ENCODE assay signal across 16 cellular contexts in genomic region chr20:39775110-39775509, GRCh38.
DNase-seq lines count a peak whose midpoint lies in the region; ATAC-seq and TF ChIP-seq lines count a peak whose summit lies in the region.
"Had no signal": no experiment of that assay in that cellular context is flagged by ENCODE, and none has a peak within 500 bp of the region (broad histone marks: within the 10 kb centered on the region; RNA-seq: fewer than 3 reads in every experiment).

No MANE protein-coding gene starts in this region.

- peak overlapping the region in 2 of 3 experiments; percentile 34 to 69 for H3K27ac Mint-ChIP-seq in nephron
- H3K27ac Mint-ChIP-seq in activated CD8-positive, alpha-beta memory T cell treated with anti-CD3 and anti-CD28 coated beads, Interleukin-2, amount 10 ng/mL, durations not matched to agents 7 days and 5 days, result no peak overlapping the region
- H3K27ac Mint-ChIP-seq: CD4-positive, CD25-positive, alpha-beta regulatory T cell; progenitor cell of endocrine pancreas had no signal

- H3K4me3 Mint-ChIP-seq in nephron, result no peak overlapping the region
- H3K4me3 Mint-ChIP-seq in activated CD8-positive, alpha-beta memory T cell treated with anti-CD3 and anti-CD28 coated beads, Interleukin-2, amount 10 ng/mL, durations not matched to agents 7 days and 5 days, result no peak overlapping the region
- H3K4me3 Mint-ChIP-seq: CD4-positive, CD25-positive, alpha-beta regulatory T cell had no signal

- peaks cover 29% of the 10 kb centered on the region for H3K4me1 Mint-ChIP-seq in nephron
- no peaks in the 10 kb centered on the region for H3K4me1 Mint-ChIP-seq in activated CD8-positive, alpha-beta memory T cell treated with anti-CD3 and anti-CD28 coated beads, Interleukin-2, amount 10 ng/mL, durations not matched to agents 7 days and 5 days
- H3K4me1 Mint-ChIP-seq: CD4-positive, CD25-positive, alpha-beta regulatory T cell had no signal

- peaks cover 16% of the 10 kb centered on the region for H3K9me3 Mint-ChIP-seq in nephron
- H3K9me3 Mint-ChIP-seq in activated CD8-positive, alpha-beta memory T cell treated with anti-CD3 and anti-CD28 coated beads, Interleukin-2, amount 10 ng/mL, durations not matched to agents 7 days and 5 days (ENCODE audit: low read depth), result no peaks in the 10 kb centered on the region

- DNase-seq in AG09319 (ENCODE audit: extremely low read depth, low read depth), result peak; percentile 74
- DNase-seq in NCI-H2196 (lab: John Stamatoyannopoulos, UW; ENCODE audit: unreplicated experiment), result peak; percentile 54
- DNase-seq in activated CD8-positive, alpha-beta memory T cell treated with anti-CD3 and anti-CD28 coated beads, Interleukin-2, amount 10 ng/mL, durations not matched to agents 7 days and 5 days, result no peak
- no peak for DNase-seq in activated T-cell treated with anti-CD3 and anti-CD28 coated beads, Interleukin-2, amount 50 U/mL, for 48 hours
- DNase-seq: activated naive CD4-positive, alpha-beta T cell; CD4-positive, CD25-positive, alpha-beta regulatory T cell; NCI-H2171; trophoblast cell had no signal

- TF ChIP-seq CTCF in AG09319 (IDR thresholded peaks at IDR 0.05; ENCODE audit: low read depth, low read length) (no peak), nephron (IDR thresholded peaks at IDR 0.05; ENCODE audit: unreplicated experiment in 3 of 3) (no peak)

- CTCF ChIA-PET in activated CD8-positive, alpha-beta memory T cell treated with anti-CD3 and anti-CD28 coated beads, Interleukin-2, amount 10 ng/mL, durations not matched to agents 7 days and 5 days (lab: Charles Lee), result no interaction called here

- no peaks in the 10 kb centered on the region for H3K27me3 Mint-ChIP-seq in nephron (ENCODE audit: low read depth)
- H3K27me3 Mint-ChIP-seq in activated CD8-positive, alpha-beta memory T cell treated with anti-CD3 and anti-CD28 coated beads, Interleukin-2, amount 10 ng/mL, durations not matched to agents 7 days and 5 days, result no peaks in the 10 kb centered on the region
- H3K27me3 Mint-ChIP-seq: CD4-positive, CD25-positive, alpha-beta regulatory T cell; progenitor cell of endocrine pancreas had no signal

- H3K36me3 Mint-ChIP-seq in nephron (ENCODE audit: low read depth), result no peaks in the 10 kb centered on the region
- H3K36me3 Mint-ChIP-seq in activated CD8-positive, alpha-beta memory T cell treated with anti-CD3 and anti-CD28 coated beads, Interleukin-2, amount 10 ng/mL, durations not matched to agents 7 days and 5 days, result no peaks in the 10 kb centered on the region
- H3K36me3 Mint-ChIP-seq: CD4-positive, CD25-positive, alpha-beta regulatory T cell had no signal

- ATAC-seq in esophagus mucosa, result peak; percentile 78
- ATAC-seq in activated CD8-positive, alpha-beta memory T cell treated with anti-CD3 and anti-CD28 coated beads, Interleukin-2, amount 10 ng/mL, durations not matched to agents 7 days and 5 days, result no peak
- ATAC-seq in GM18519 (IDR thresholded peaks at IDR 0.05; ENCODE audit: low FRiP score, unreplicated experiment), result no peak
- ATAC-seq in GM19324 (IDR thresholded peaks at IDR 0.05; ENCODE audit: low FRiP score, unreplicated experiment), result no peak
- ATAC-seq: activated CD4-positive, CD25-positive, alpha-beta regulatory T cell treated with anti-CD3 and anti-CD28 coated beads, Interleukin-2, amount 50 U/mL, for 24 hours; GM12878; HepG2 had no signal

Comparison
In these comparisons a context has a peak if more than half of its experiments do, and no peak if none do; other contexts are left out.
1. DNase-seq: peak in AG09319 (single experiment) and NCI-H2196 (single experiment); none in activated CD8-positive, alpha-beta memory T cell treated with anti-CD3 and anti-CD28 coated beads, Interleukin-2, amount 10 ng/mL, durations not matched to agents 7 days and 5 days (single experiment) and activated T-cell treated with anti-CD3 and anti-CD28 coated beads, Interleukin-2, amount 50 U/mL, for 48 hours (0 of 2).